ENCODE assay signal across 13 cellular contexts in genomic region chr1:159598196-159598595, GRCh38. TPM values are rescaled to one million over a fixed set of nuclear protein-coding genes. Genes with fewer than 3 reads are reported as not detected.
A peak's percentile ranks its signal among the peaks of the same experiment; 100 is the strongest.
DNase-seq lines count a peak whose midpoint lies in the region; ATAC-seq and TF ChIP-seq lines count a peak whose summit lies in the region.
"Had no signal": no experiment of that assay in that cellular context is flagged by ENCODE, and none has a peak within 500 bp of the region (broad histone marks: within the 10 kb centered on the region; RNA-seq: fewer than 3 reads in every experiment).

No MANE protein-coding gene starts in this region.

- TF ChIP-seq CTCF in GM23338 (conservative IDR thresholded peaks at IDR 0.05; ENCODE audit: low read depth in 2 of 2) (no peak), osteocyte (IDR thresholded peaks at IDR 0.05) (no peak), suprapubic skin (IDR thresholded peaks at IDR 0.05) (no peak)

- H3K79me2 ChIP-seq in GM23338 (replicated peaks; ENCODE audit: insufficient read depth): no peaks in the 10 kb centered on the region
- H3K79me2 ChIP-seq: parathyroid adenoma had no signal

- TF ChIP-seq POLR2A in suprapubic skin (IDR thresholded peaks at IDR 0.05): no peak

- H3K27me3 ChIP-seq in GM23338 (ENCODE audit: insufficient read depth): no peaks in the 10 kb centered on the region
- H3K27me3 ChIP-seq in suprapubic skin: peaks cover 3% of the 10 kb centered on the region

- H3F3A ChIP-seq in GM23338 (replicated peaks; ENCODE audit: low read depth): no peaks in the 10 kb centered on the region

- H3K4me1 Mint-ChIP-seq in GM23338: no peaks in the 10 kb centered on the region
- H3K4me1 Mint-ChIP-seq in osteocyte (ENCODE audit: unreplicated experiment): peaks cover 70% of the 10 kb centered on the region

- peaks cover 17% of the 10 kb centered on the region for H3K9me3 Mint-ChIP-seq in GM23338
- peaks cover 16% of the 10 kb centered on the region for H3K9me3 Mint-ChIP-seq in osteocyte (ENCODE audit: unreplicated experiment)

- H3K4me3 Mint-ChIP-seq in GM23338: no peak overlapping the region
- H3K4me3 Mint-ChIP-seq in osteocyte (ENCODE audit: unreplicated experiment): no peak overlapping the region
- H3K4me3 Mint-ChIP-seq: dendritic cell treated with granulocyte-macrophage colony-stimulating factor and Interleukin-4, amounts not matched to agents 40 ng/mL and 50 ng/mL, for 4 days had no signal

- peaks cover 17% of the 10 kb centered on the region for H3K9me2 ChIP-seq in GM23338 (ENCODE audit: insufficient read depth)

- H3K27me3 Mint-ChIP-seq in GM23338 (ENCODE audit: insufficient read depth, low read depth, poor library complexity): peaks cover 2% of the 10 kb centered on the region
- no peaks in the 10 kb centered on the region for H3K27me3 Mint-ChIP-seq in osteocyte (ENCODE audit: unreplicated experiment)

- H3K36me3 ChIP-seq in GM23338 (ENCODE audit: insufficient read depth) (no peaks in the 10 kb centered on the region), suprapubic skin (no peaks in the 10 kb centered on the region)

- H2AFZ ChIP-seq in GM23338: no peak overlapping the region
- H2AFZ ChIP-seq: parathyroid adenoma had no signal

- H3K4me3 ChIP-seq in GM23338 (no peak overlapping the region), suprapubic skin (no peak overlapping the region)

- no peak for ATAC-seq in GM23338
- ATAC-seq in SK-N-SH treated with all-trans-retinoic acid at 6 μM for 48 hours: peak; percentile 88
- ATAC-seq in GM18517 (IDR thresholded peaks at IDR 0.05; ENCODE audit: unreplicated experiment): no peak

- H3K27ac Mint-ChIP-seq in GM23338 (no peak overlapping the region), osteocyte (ENCODE audit: unreplicated experiment) (peak overlapping the region; percentile 56)
- H3K27ac Mint-ChIP-seq: dendritic cell treated with granulocyte-macrophage colony-stimulating factor and Interleukin-4, amounts not matched to agents 40 ng/mL and 50 ng/mL, for 4 days had no signal

- 0 out of 3 replicates have a peak, but pooled peaks cover 4% of the 10 kb centered on the region for H3K36me3 Mint-ChIP-seq in GM23338 (ENCODE audit: low read depth)
- no peaks in the 10 kb centered on the region for H3K36me3 Mint-ChIP-seq in osteocyte (ENCODE audit: unreplicated experiment)

- H4K20me1 ChIP-seq in GM23338 (replicated peaks; ENCODE audit: insufficient read depth): no peaks in the 10 kb centered on the region

- H3K27ac ChIP-seq in GM23338 (ENCODE audit: low read depth) (no peak overlapping the region), suprapubic skin (no peak overlapping the region)
- H3K27ac ChIP-seq: parathyroid adenoma had no signal

- H3K4me1 ChIP-seq in GM23338 (ENCODE audit: insufficient read depth): no peaks in the 10 kb centered on the region
- no peaks in the 10 kb centered on the region for H3K4me1 ChIP-seq in suprapubic skin
- H3K4me1 ChIP-seq: parathyroid adenoma had no signal

- DNase-seq in GM23338 (ENCODE audit: low spot score) (peak; percentile 51), fibroblast of gingiva (ENCODE audit: low read depth) (peak; percentile 72), osteocyte (ENCODE audit: extremely low spot score, unreplicated experiment) (no peak), ureter (ENCODE audit: low spot score) (no peak), suprapubic skin (ENCODE audit: low spot score in 2 of 2) (no peak), NCI-H524 (lab: John Stamatoyannopoulos, UW) (no peak)
- DNase-seq: kidney, NCI-H1092 treated with DMSO at 0.1 percent for 48 hours had no signal

- 63% methylated on average over 4 of the region's 4 CpGs for WGBS in suprapubic skin

- no peak overlapping the region for H3K4me2 ChIP-seq in GM23338

- H3K9me3 ChIP-seq in suprapubic skin: no peaks in the 10 kb centered on the region

- TF ChIP-seq EP300 in suprapubic skin (IDR thresholded peaks at IDR 0.05): no peak

TF ChIP-seq in GM23338, 12 proteins besides CTCF, POLR2A, EP300 and RAD21 (continues in another document):
- TF ChIP-seq STAT1 (IDR thresholded peaks at IDR 0.05; ENCODE audit: unreplicated experiment): no peak
- no peak for TF ChIP-seq CREB1 (CRISPR knock-in tag; IDR thresholded peaks at IDR 0.05; ENCODE audit: low read depth)

TF ChIP-seq in SK-N-SH treated with all-trans-retinoic acid at 6 μM for 48 hours, 23 proteins besides CTCF, POLR2A, EP300 and RAD21:
- no peak for TF ChIP-seq ZFP3 (CRISPR knock-in tag; IDR thresholded peaks at IDR 0.05)
- no peak for TF ChIP-seq CSRNP3 (CRISPR knock-in tag; IDR thresholded peaks at IDR 0.05)
- TF ChIP-seq PATZ1 (CRISPR knock-in tag; IDR thresholded peaks at IDR 0.05; ENCODE audit: borderline replicate concordance): no peak
- peak; percentile 12; the same call in 1 of the 2 replicates for TF ChIP-seq TOX (CRISPR knock-in tag; IDR thresholded peaks at IDR 0.05; ENCODE audit: borderline replicate concordance)
TF ChIP-seq in SK-N-SH treated with all-trans-retinoic acid at 6 μM for 48 hours: peak in this region for 1.

RNA-seq across cellular contexts. Expression of gene APCS, which starts 10.6 kb away (rescaled TPM):
- not detected in 2 replicates for total RNA-seq in GM23338 (2014; rRNA removed; shearing (Covaris generic))
- polyA plus RNA-seq in GM23338 (2016; fragmentation: Nextera tagmentation; extraction: Ambion mirVana): not detected in 2 replicates
- total RNA-seq in osteocyte (not detected in 2 replicates), ureter (not detected), suprapubic skin (1 to 10 TPM in 1 of 4 donors, not detected in 3; 1.3 TPM)
- total RNA-seq: kidney, urinary bladder had no signal

Comparison
In these comparisons a context has a peak if more than half of its experiments do, and no peak if none do; other contexts are left out.
1. DNase-seq: peak in GM23338 (single experiment) and fibroblast of gingiva (single experiment); none in osteocyte (single experiment), ureter (single experiment), suprapubic skin (0 of 2) and NCI-H524 (0 of 2).